1 cellular context compared by ENCODE assay signal in the genomic region with DNA sequence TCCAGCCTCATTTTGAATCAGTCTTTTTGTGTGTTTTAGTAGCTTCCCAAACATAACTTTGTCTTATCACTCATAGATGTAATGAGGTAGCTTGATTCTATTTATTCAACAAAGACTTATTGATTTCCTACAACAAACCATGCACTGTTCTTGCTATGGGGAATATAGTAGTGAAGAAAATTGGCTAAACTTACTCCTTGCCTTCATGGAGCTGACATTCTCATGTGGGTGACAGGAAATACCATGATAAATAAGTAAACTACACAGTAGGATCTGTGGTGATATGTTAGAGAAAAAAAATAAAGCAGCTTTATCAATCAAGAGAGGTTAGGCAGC.
TF ChIP-seq lines count a peak whose summit lies in the region.

No MANE protein-coding gene starts in this region.

TF ChIP-seq in WTC11, 78 proteins besides CTCF, POLR2A, EP300 and RAD21 (continued from another document):
- no peak for TF ChIP-seq ZNF425 (CRISPR knock-in tag; conservative IDR thresholded peaks at IDR 0.05)
